Comparison of ENCODE assay signal across 25 cellular contexts in the genomic region with DNA sequence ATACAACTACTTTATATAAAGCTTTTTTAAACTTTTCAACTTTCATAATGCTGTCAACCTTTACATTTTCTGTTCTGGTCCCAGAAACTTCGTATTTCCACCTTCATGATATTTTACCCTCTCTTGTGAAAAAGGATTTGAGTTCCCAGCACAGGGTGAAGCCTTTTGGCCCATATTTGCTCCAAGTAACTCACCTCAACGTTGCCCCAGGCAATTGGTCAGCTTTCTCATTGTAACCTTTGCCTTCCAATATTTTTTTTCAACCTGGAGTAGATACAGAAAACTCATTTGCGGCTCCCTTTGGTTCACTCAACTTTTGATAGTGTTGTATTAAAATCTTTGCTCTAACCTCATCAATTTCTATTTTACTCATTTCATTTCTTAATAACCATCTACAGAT.
"Had no signal": no experiment of that assay in that cellular context is flagged by ENCODE, and none has a peak within 500 bp of the region (broad histone marks: within the 10 kb centered on the region; RNA-seq: fewer than 3 reads in every experiment).

No MANE protein-coding gene starts in this region.

- H3K4me3 ChIP-seq: stomach, suprapubic skin, testis, thoracic aorta, thyroid gland, tibial artery, tibial nerve, transverse colon, upper lobe of left lung, upper lobe of right lung, uterus, vagina had no signal

- H3K4me1 ChIP-seq: suprapubic skin, testis, thyroid gland, tibial artery, tibial nerve, upper lobe of right lung, uterus, vagina had no signal

- H3K9me3 ChIP-seq: stomach, suprapubic skin, testis, thoracic aorta, thyroid gland, tibial artery, tibial nerve, transverse colon, upper lobe of left lung, upper lobe of right lung, uterus, vagina had no signal

- DNase-seq: stimulated activated CD4-positive, alpha-beta T cell treated with anti-CD3 and anti-CD28 coated beads, Interleukin-2, amount 100 ng/mL, for 48 hours; stimulated activated CD4-positive, alpha-beta T cell treated with anti-CD3 and anti-CD28 coated beads, Interleukin-4, amount 100 ng/mL, for 1 hour; stimulated activated CD4-positive, alpha-beta T cell treated with anti-CD3 and anti-CD28 coated beads, Interleukin-4, amount 100 ng/mL, for 24 hours; stimulated activated CD4-positive, alpha-beta T cell treated with anti-CD3 and anti-CD28 coated beads, Interleukin-4, amount 100 ng/mL, for 4 hours; stimulated activated CD8-positive, alpha-beta memory T cell treated with anti-CD3 and anti-CD28 coated beads, Interleukin-4, amount 100 ng/mL, for 48 hours; stimulated activated naive B cell treated with anti-CD40 and anti-IgM and Interleukin-4, amounts not matched to agents 10 μg/mL and 1 μg/mL and 100 μg/mL, for 72 hours; stimulated activated naive CD4-positive, alpha-beta T cell; stimulated activated naive CD4-positive, alpha-beta T cell treated with Interleukin-2 at 50 U/mL for 16 hours; stimulated activated naive CD8-positive, alpha-beta T cell treated with anti-CD3 and anti-CD28 coated beads, Interleukin-15, amount 100 ng/mL, for 72 hours; stimulated activated naive CD8-positive, alpha-beta T cell treated with anti-CD3 and anti-CD28 coated beads, Interleukin-15, Interleukin-2, amounts not matched to agents 100 U/mL and 50 U/mL, for 24 hours; stomach; substantia nigra; testis; thyroid gland; tibial artery; transverse colon; upper lobe of left lung; upper lobe of right lung; uterus had no signal

- ATAC-seq: stimulated activated effector memory CD8-positive, alpha-beta T cell treated with anti-CD3 and anti-CD28 coated beads, Interleukin-12 subunit alpha, Interleukin-12 subunit beta, amount 100 ng/mL, for 72 hours; stimulated activated memory B cell treated with anti-CD40 and anti-IgM and Interleukin-4, amounts not matched to agents 10 μg/mL and 1 μg/mL and 100 μg/mL, for 72 hours; stimulated activated naive B cell treated with anti-CD40 and anti-IgM and Interleukin-4, amounts not matched to agents 10 μg/mL and 1 μg/mL and 100 μg/mL, for 72 hours; stimulated activated naive CD8-positive, alpha-beta T cell treated with anti-CD3 and anti-CD28 coated beads, Interleukin-15, amount 100 ng/mL, for 72 hours; stimulated activated naive CD8-positive, alpha-beta T cell treated with anti-CD3 and anti-CD28 coated beads, Interleukin-15, Interleukin-2, amounts not matched to agents 100 U/mL and 50 U/mL, for 24 hours; upper lobe of right lung had no signal

- H3K27ac ChIP-seq: suprapubic skin, testis, thoracic aorta, thyroid gland, tibial artery, tibial nerve, transverse colon, upper lobe of left lung, upper lobe of right lung, uterus, vagina had no signal

- H3K36me3 ChIP-seq: stomach, suprapubic skin, thoracic aorta, thyroid gland, tibial artery, tibial nerve, transverse colon, upper lobe of left lung, upper lobe of right lung, uterus, vagina had no signal

- H3K27me3 ChIP-seq: stomach, suprapubic skin, testis, thyroid gland, tibial nerve, transverse colon, upper lobe of left lung, uterus, vagina had no signal
